Comparison of ENCODE assay signal across 9 cellular contexts in genomic region chr1:89719502-89720306, GRCh38.
DNase-seq lines count a peak whose midpoint lies in the region; ATAC-seq and TF ChIP-seq lines count a peak whose summit lies in the region.
"Had no signal": no experiment of that assay in that cellular context is flagged by ENCODE, and none has a peak within 500 bp of the region (broad histone marks: within the 10 kb centered on the region; RNA-seq: fewer than 3 reads in every experiment).

No MANE protein-coding gene starts in this region.

- DNase-seq in GM10266 (ENCODE audit: extremely low spot score) = peak; percentile 59
- peak; percentile 54 for DNase-seq in SKM-1 treated with dmso at 0.1 percent for 144 hours (lab: John Stamatoyannopoulos, UW; ENCODE audit: unreplicated experiment)
- DNase-seq in left ventricle myocardium inferior = no peak
- DNase-seq in OCI-M2 (lab: John Stamatoyannopoulos, UW; ENCODE audit: unreplicated experiment) = no peak
- DNase-seq in stimulated activated CD4-positive, alpha-beta T cell treated with anti-CD3 and anti-CD28 coated beads, Interleukin-4, amount 100 ng/mL, for 1 hour = no peak
- DNase-seq in GM03348 (ENCODE audit: low spot score) = no peak

- H3K4me3 ChIP-seq in left ventricle myocardium inferior = no peak overlapping the region

- H3K27ac ChIP-seq in left ventricle myocardium inferior (replicated peaks) = peak overlapping the region; percentile 79
- H3K27ac ChIP-seq: parathyroid adenoma had no signal

- no peak for TF ChIP-seq CTCF in GM10266 (IDR thresholded peaks at IDR 0.05; ENCODE audit: control insufficient read depth, insufficient read depth, low read depth, missing control alignments)
- no peak for TF ChIP-seq CTCF in left ventricle myocardium inferior (IDR thresholded peaks at IDR 0.05; ENCODE audit: borderline replicate concordance)

- H3K9me3 ChIP-seq in left ventricle myocardium inferior (replicated peaks) = no peaks in the 10 kb centered on the region

- peaks cover 60% of the 10 kb centered on the region for H3K4me1 ChIP-seq in left ventricle myocardium inferior
- H3K4me1 ChIP-seq: parathyroid adenoma had no signal

- intact Hi-C loops in left ventricle myocardium inferior (cut with micrococcal nuclease) = loop anchor here (10.0 kb wide), 2 partner anchors 45 to 85 kb away; partner anchors contain the start of gene LRRC8C

- H3K27me3 ChIP-seq in left ventricle myocardium inferior (ENCODE audit: low read depth) = no peaks in the 10 kb centered on the region

- peak; percentile 89 for ATAC-seq in GM21381 (IDR thresholded peaks at IDR 0.05; ENCODE audit: unreplicated experiment)
- peak; percentile 87 for ATAC-seq in HG03558 (IDR thresholded peaks at IDR 0.05; ENCODE audit: extremely low read depth, unreplicated experiment)

- peaks cover 7% of the 10 kb centered on the region for H3K36me3 ChIP-seq in left ventricle myocardium inferior

Comparison
In these comparisons a context has a peak if more than half of its experiments do, and no peak if none do; other contexts are left out.
1. DNase-seq: peak in GM10266 (single experiment) and SKM-1 treated with dmso at 0.1 percent for 144 hours (single experiment); none in left ventricle myocardium inferior (single experiment), OCI-M2 (single experiment), stimulated activated CD4-positive, alpha-beta T cell treated with anti-CD3 and anti-CD28 coated beads, Interleukin-4, amount 100 ng/mL, for 1 hour (single experiment) and GM03348 (single experiment).